ENCODE assay signal across 2 cellular contexts in genomic region chr20:25065625-25066338, GRCh38.
TF ChIP-seq lines count a peak whose summit lies in the region.

No MANE protein-coding gene starts in this region.

TF ChIP-seq in HEK293, 187 proteins besides CTCF, POLR2A, EP300 and RAD21 (continued from another document):
- TF ChIP-seq ZNF654 (tag by site-specific recombination; IDR thresholded peaks at IDR 0.05; ENCODE audit: low read depth) (peak; percentile 79), ATF2 (tag by site-specific recombination; IDR thresholded peaks at IDR 0.05; ENCODE audit: low read depth) (no peak), ZNF2 (tag by site-specific recombination; IDR thresholded peaks at IDR 0.05) (0 out of 2 replicates have a peak, but pooled peaks have one; percentile 57), INSM2 (tag by site-specific recombination; IDR thresholded peaks at IDR 0.05) (0 out of 2 replicates have a peak, but pooled peaks have one; percentile 22), ZBTB17 (tag by site-specific recombination; IDR thresholded peaks at IDR 0.05) (peak; percentile 58), ZNF366 (tag by site-specific recombination; conservative IDR thresholded peaks at IDR 0.05) (0 out of 2 replicates have a peak, but pooled peaks have one; percentile 20), GFI1B (tag by site-specific recombination; IDR thresholded peaks at IDR 0.05) (no peak)

TF ChIP-seq in endothelial cell of umbilical vein, 7 proteins besides CTCF, POLR2A, EP300 and RAD21 (continued from another document):
- no peak for TF ChIP-seq JUN (IDR thresholded peaks at IDR 0.05; ENCODE audit: borderline replicate concordance, insufficient read depth, insufficient read length, low read depth)
- TF ChIP-seq POLR2AphosphoS5 (IDR thresholded peaks at IDR 0.05; ENCODE audit: insufficient read depth, low read depth, low read length), result no peak
- no peak for TF ChIP-seq MYC (IDR thresholded peaks at IDR 0.05; ENCODE audit: low read depth, low read length)
- no peak for TF ChIP-seq FOS (IDR thresholded peaks at IDR 0.05; ENCODE audit: borderline replicate concordance, insufficient read depth, low read length)
- TF ChIP-seq MAX (IDR thresholded peaks at IDR 0.05; ENCODE audit: insufficient read depth, insufficient read length), result no peak
- no peak for TF ChIP-seq GATA2 (IDR thresholded peaks at IDR 0.05; ENCODE audit: insufficient read depth, insufficient read length, low read depth, low read length)
